8 cellular contexts compared by ENCODE assay signal in genomic region chr7:129213828-129214227, GRCh38. TPM values are rescaled to one million over a fixed set of nuclear protein-coding genes. Genes with fewer than 3 reads are reported as not detected.
DNase-seq lines count a peak whose midpoint lies in the region; TF ChIP-seq lines count a peak whose summit lies in the region.

No MANE protein-coding gene starts in this region.

- TF ChIP-seq POLR2A in esophagus squamous epithelium (IDR thresholded peaks at IDR 0.05) = no peak

- intact Hi-C loops in esophagus squamous epithelium (cut with DNase I) = loop anchor here (5.0 to 10.0 kb wide), 2 partner anchors 52 to 271 kb away; no protein-coding TSS in a partner anchor

- no peak overlapping the region for H3K4me2 ChIP-seq in H9 (ENCODE audit: insufficient read depth, insufficient read length, low read length)

- H3K79me1 ChIP-seq in H9 (ENCODE audit: insufficient read depth, low read depth, low read length, poor library complexity, severe bottlenecking) = no peaks in the 10 kb centered on the region

- H2BK120ac ChIP-seq in H9 (ENCODE audit: low read depth, low read length, poor library complexity, severe bottlenecking) = no peak overlapping the region

- no peak overlapping the region for H3T11ph ChIP-seq in H9 (ENCODE audit: low read length)

- no peak overlapping the region for H4K5ac ChIP-seq in H9 (ENCODE audit: insufficient read length, low read depth, low read length)

- peaks cover 22 to 27% of the 10 kb centered on the region in 2 experiments for H3K9me3 Mint-ChIP-seq in H9

- H3K23ac ChIP-seq in H9 (ENCODE audit: insufficient read length, low read depth, low read length) = no peak overlapping the region

- no peak overlapping the region for H3K4me3 ChIP-seq in esophagus squamous epithelium

- H3K27ac Mint-ChIP-seq in H9 = peak overlapping the region in 1 of 3 experiments; percentile 83; a peak in 4 of 7 replicates

- H3K23me2 ChIP-seq in H9 (ENCODE audit: insufficient read length, low read depth, low read length, poor library complexity, severe bottlenecking) = no peaks in the 10 kb centered on the region

- no peaks in the 10 kb centered on the region for H3K9me3 ChIP-seq in H9 (ENCODE audit: control insufficient read depth, low read depth, low read length)
- H3K9me3 ChIP-seq in esophagus squamous epithelium = no peaks in the 10 kb centered on the region

- no peak overlapping the region for H2AFZ ChIP-seq in H9 (ENCODE audit: low read length)

- peak; percentile 62 for DNase-seq in DMS 273 (lab: John Stamatoyannopoulos, UW; ENCODE audit: unreplicated experiment)
- peak; percentile 79 for DNase-seq in H9
- DNase-seq in RPMI8226 = peak; percentile 45
- peak; percentile 97 for DNase-seq in islet precursor cell
- DNase-seq in activated CD4-positive, CD25-positive, alpha-beta regulatory T cell (lab: John Stamatoyannopoulos, UW) = no peak
- DNase-seq in DMS114 treated with DMSO at 0.1 percent for 48 hours (lab: John Stamatoyannopoulos, UW; ENCODE audit: unreplicated experiment) = no peak
- no peak for DNase-seq in esophagus squamous epithelium (lab: John Stamatoyannopoulos, UW)
- no peak for DNase-seq in H4 (ENCODE audit: low spot score)

- H3K9ac ChIP-seq in H9 (ENCODE audit: extremely low read depth, insufficient read length, low read length) = no peak overlapping the region

- no peak overlapping the region for H4K8ac ChIP-seq in H9 (replicated peaks; ENCODE audit: insufficient read length, low read depth, low read length)

- H3K14ac ChIP-seq in H9 (ENCODE audit: insufficient read depth, low read length) = no peak overlapping the region

- H4K20me1 ChIP-seq in H9 (ENCODE audit: control insufficient read depth, insufficient read depth, insufficient read length) = no peaks in the 10 kb centered on the region

- H3K27ac ChIP-seq in H9 (ENCODE audit: insufficient read length, low read depth, low read length) (no peak overlapping the region), esophagus squamous epithelium (no peak overlapping the region)

- H3K4ac ChIP-seq in H9 (ENCODE audit: low read depth, low read length) = no peak overlapping the region

- no peak overlapping the region for H3K56ac ChIP-seq in H9 (ENCODE audit: insufficient read length, low read depth, low read length)

- no CpG with 5 or more reads among the region's 15 CpGs for WGBS in H9 (ENCODE audit: extremely low coverage, insufficient read length, low lambda C conversion rate)
- 74 to 89% methylated on average over 6 to 9 of the region's 15 CpGs for WGBS in esophagus squamous epithelium, 2 donors

- H3K18ac ChIP-seq in H9 (ENCODE audit: insufficient read length, low read depth, low read length) = no peak overlapping the region

- no peaks in the 10 kb centered on the region for H3K27me3 ChIP-seq in H9 (ENCODE audit: insufficient read depth, low read length)
- H3K27me3 ChIP-seq in esophagus squamous epithelium = peaks cover 0 to 8% (median 0%) of the 10 kb centered on the region in 4 donors

- no peak overlapping the region for H2BK12ac ChIP-seq in H9 (ENCODE audit: insufficient read length, low read depth, low read length)

- H2AK5ac ChIP-seq in H9 (ENCODE audit: insufficient read length, low read length) = no peak overlapping the region

- peaks cover 28 to 58% (median 57%) of the 10 kb centered on the region in 3 experiments for H3K36me3 Mint-ChIP-seq in H9 (ENCODE audit: insufficient read depth in 1 of 3, low read depth in 3 of 3)

- TF ChIP-seq CTCF in H9 (conservative IDR thresholded peaks at IDR 0.05) = peak; percentile 55; the same call in 2 of the 3 replicates
- peak in 2 of 6 experiments; percentile 4 to 23 for TF ChIP-seq CTCF in esophagus squamous epithelium (IDR thresholded peaks at IDR 0.05)

- no peak overlapping the region for H4K91ac ChIP-seq in H9 (ENCODE audit: insufficient read length, low read depth, low read length)

- no peak overlapping the region for H3K4me3 Mint-ChIP-seq in H9

- H3K79me2 ChIP-seq in H9 (ENCODE audit: insufficient read depth, low read length) = no peaks in the 10 kb centered on the region

- H2BK5ac ChIP-seq in H9 (ENCODE audit: insufficient read length, low read length) = no peak overlapping the region

- H3K4me1 Mint-ChIP-seq in H9 = peaks cover 4 to 7% of the 10 kb centered on the region in 2 experiments

- no peak overlapping the region for H2BK15ac ChIP-seq in H9 (ENCODE audit: low read depth, low read length)

- H2BK20ac ChIP-seq in H9 (ENCODE audit: low read depth, low read length, poor library complexity, severe bottlenecking) = no peak overlapping the region

- H3K36me3 ChIP-seq in esophagus squamous epithelium = peaks cover 0 to 37% (median 0%) of the 10 kb centered on the region in 3 donors

- H3K4me1 ChIP-seq in H9 (ENCODE audit: insufficient read depth, low read length) (no peaks in the 10 kb centered on the region), esophagus squamous epithelium (peaks cover 0 to 14% (median 0%) of the 10 kb centered on the region in 3 donors)

- H3K27me3 Mint-ChIP-seq in H9 (ENCODE audit: low read depth) = no peaks in the 10 kb centered on the region; the same call in 1 of the 2 replicates

RNA-seq across cellular contexts. Expression of gene AHCYL2, which starts 11.0 kb away (rescaled TPM):
- total RNA-seq in H9 (2021) (23.2 and 26.0 TPM in 2 replicates), esophagus squamous epithelium (10 to 100 TPM; 10.8 to 14.0 (median 13.7) TPM)
- 7.4 and 10.1 TPM in 2 replicates for total RNA-seq in H4 (2014; rRNA removed; shearing (Covaris generic))

RNA-seq across cellular contexts. Expression of gene SMO, which starts 25.4 kb away (rescaled TPM):
- total RNA-seq in H9 (2021) (66.8 and 70.0 TPM in 2 replicates), esophagus squamous epithelium (10 to 100 TPM in 3 of 4 donors, 1 to 10 TPM in 1; 9.2 to 18.4 (median 10.4) TPM)
- total RNA-seq in H4 (2014; rRNA removed; shearing (Covaris generic)) = 13.5 and 15.5 TPM in 2 replicates

Comparison
In these comparisons a context has a peak if more than half of its experiments do, and no peak if none do; other contexts are left out.
1. DNase-seq: peak in DMS 273 (single experiment), H9 (single experiment), RPMI8226 (single experiment) and islet precursor cell (single experiment); none in activated CD4-positive, CD25-positive, alpha-beta regulatory T cell (0 of 4), DMS114 treated with DMSO at 0.1 percent for 48 hours (single experiment), esophagus squamous epithelium (single experiment) and H4 (single experiment).